Comparison of ENCODE assay signal across 6 cellular contexts in genomic region chr11:65096926-65097325, GRCh38. TPM values are rescaled to one million over a fixed set of nuclear protein-coding genes. Genes with fewer than 3 reads are reported as not detected.
A peak's percentile ranks its signal among the peaks of the same experiment; 100 is the strongest.
DNase-seq lines count a peak whose midpoint lies in the region; ATAC-seq lines count a peak whose summit lies in the region.

No MANE protein-coding gene starts in this region.

- H3K4me3 Mint-ChIP-seq in CD4-positive, CD25-positive, alpha-beta regulatory T cell: peak overlapping the region; percentile 88 to 96 (median 92)
- H3K4me3 Mint-ChIP-seq in activated T-helper 17 cell treated with anti-CD3 and anti-CD28 coated beads, Interleukin-2, amount 50 U/mL, for 72 hours: peak overlapping the region; percentile 84
- peak overlapping the region; percentile 90 for H3K4me3 Mint-ChIP-seq in memory B cell

- H3K4me1 ChIP-seq in CD4-positive, CD25-positive, alpha-beta regulatory T cell (ENCODE audit: control insufficient read depth, insufficient read depth, low read length, poor library complexity, severe bottlenecking): peaks cover 24% of the 10 kb centered on the region

- H3K4me3 ChIP-seq in CD4-positive, CD25-positive, alpha-beta regulatory T cell (ENCODE audit: low read depth, low read length): peak overlapping the region; percentile 82

- peaks cover 11% of the 10 kb centered on the region for H3K36me3 Mint-ChIP-seq in CD4-positive, CD25-positive, alpha-beta regulatory T cell
- H3K36me3 Mint-ChIP-seq in activated T-helper 17 cell treated with anti-CD3 and anti-CD28 coated beads, Interleukin-2, amount 50 U/mL, for 72 hours (ENCODE audit: low read depth): peaks cover 25% of the 10 kb centered on the region
- peaks cover 4% of the 10 kb centered on the region for H3K36me3 Mint-ChIP-seq in memory B cell

- peak overlapping the region in 2 of 3 donors; percentile 93 to 96 for H3K27ac Mint-ChIP-seq in CD4-positive, CD25-positive, alpha-beta regulatory T cell
- peak overlapping the region; percentile 88 for H3K27ac Mint-ChIP-seq in activated T-helper 17 cell treated with anti-CD3 and anti-CD28 coated beads, Interleukin-2, amount 50 U/mL, for 72 hours
- H3K27ac Mint-ChIP-seq in memory B cell: no peak overlapping the region

- H3K27me3 ChIP-seq in CD4-positive, CD25-positive, alpha-beta regulatory T cell (ENCODE audit: control insufficient read depth, insufficient read depth, low read length): no peaks in the 10 kb centered on the region

- DNase-seq in CD4-positive, CD25-positive, alpha-beta regulatory T cell: no peak
- no peak for DNase-seq in memory B cell (ENCODE audit: low spot score in 2 of 2)
- no peak for DNase-seq in activated CD4-positive, CD25-positive, alpha-beta regulatory T cell (lab: John Stamatoyannopoulos, UW)
- DNase-seq in D341Med (ENCODE audit: low spot score): no peak

- H3K4me1 Mint-ChIP-seq in CD4-positive, CD25-positive, alpha-beta regulatory T cell: peaks cover 8 to 30% (median 12%) of the 10 kb centered on the region in 4 donors
- H3K4me1 Mint-ChIP-seq in activated T-helper 17 cell treated with anti-CD3 and anti-CD28 coated beads, Interleukin-2, amount 50 U/mL, for 72 hours: peaks cover 13% of the 10 kb centered on the region
- peaks cover 8% of the 10 kb centered on the region for H3K4me1 Mint-ChIP-seq in memory B cell

- no peaks in the 10 kb centered on the region for H3K9me3 ChIP-seq in CD4-positive, CD25-positive, alpha-beta regulatory T cell (ENCODE audit: control insufficient read depth in 2 of 2, low read length in 2 of 2)

- peaks cover 16% of the 10 kb centered on the region for H3K36me3 ChIP-seq in CD4-positive, CD25-positive, alpha-beta regulatory T cell (ENCODE audit: control insufficient read depth, insufficient read depth, low read length)

- peak overlapping the region; percentile 88 for H3K27ac ChIP-seq in CD4-positive, CD25-positive, alpha-beta regulatory T cell (ENCODE audit: insufficient read depth, low read length, poor library complexity, severe bottlenecking)

- ATAC-seq in CD4-positive, CD25-positive, alpha-beta regulatory T cell (ENCODE audit: low read depth in 2 of 2): no peak
- ATAC-seq in activated T-helper 17 cell treated with anti-CD3 and anti-CD28 coated beads, Interleukin-2, amount 50 U/mL, for 72 hours (replicated peaks): peak; percentile 0
- ATAC-seq in memory B cell (ENCODE audit: low read depth) (no peak), GM21737 (IDR thresholded peaks at IDR 0.05; ENCODE audit: unreplicated experiment) (no peak)

- H3K9me3 Mint-ChIP-seq in CD4-positive, CD25-positive, alpha-beta regulatory T cell: peaks cover 0 to 2% (median 0%) of the 10 kb centered on the region in 7 donors
- H3K9me3 Mint-ChIP-seq in activated T-helper 17 cell treated with anti-CD3 and anti-CD28 coated beads, Interleukin-2, amount 50 U/mL, for 72 hours: no peaks in the 10 kb centered on the region
- H3K9me3 Mint-ChIP-seq in memory B cell: no peaks in the 10 kb centered on the region

- no peaks in the 10 kb centered on the region for H3K27me3 Mint-ChIP-seq in CD4-positive, CD25-positive, alpha-beta regulatory T cell
- no peaks in the 10 kb centered on the region for H3K27me3 Mint-ChIP-seq in activated T-helper 17 cell treated with anti-CD3 and anti-CD28 coated beads, Interleukin-2, amount 50 U/mL, for 72 hours
- no peaks in the 10 kb centered on the region for H3K27me3 Mint-ChIP-seq in memory B cell

RNA-seq across cellular contexts. Expression of gene VPS51, which starts 0.9 kb away (rescaled TPM):
- 234 TPM for total RNA-seq in CD4-positive, CD25-positive, alpha-beta regulatory T cell
- 100 to 1,000 TPM in 1 of 4 donors, 10 to 100 TPM in 3; 84.2 to 109 (median 96.3) TPM for polyA plus RNA-seq in CD4-positive, CD25-positive, alpha-beta regulatory T cell
- total RNA-seq in activated T-helper 17 cell treated with anti-CD3 and anti-CD28 coated beads, Interleukin-2, amount 50 U/mL, for 72 hours: 10 to 100 TPM; 71.8 to 80.6 TPM

RNA-seq across cellular contexts. Expression of gene ZFPL1, which starts 12.9 kb away (rescaled TPM):
- 42.9 TPM for total RNA-seq in CD4-positive, CD25-positive, alpha-beta regulatory T cell
- polyA plus RNA-seq in CD4-positive, CD25-positive, alpha-beta regulatory T cell: 10 to 100 TPM; 27.0 to 33.2 (median 30.2) TPM
- 10 to 100 TPM; 25.2 to 36.3 TPM for total RNA-seq in activated T-helper 17 cell treated with anti-CD3 and anti-CD28 coated beads, Interleukin-2, amount 50 U/mL, for 72 hours

RNA-seq across cellular contexts. Expression of gene CDCA5, which starts 13.1 kb away (rescaled TPM):
- total RNA-seq in CD4-positive, CD25-positive, alpha-beta regulatory T cell: 1.7 TPM
- polyA plus RNA-seq in CD4-positive, CD25-positive, alpha-beta regulatory T cell: 1 to 10 TPM in 3 of 4 donors, under 1 TPM in 1; 0.78 to 3.2 (median 1.6) TPM
- 100 to 1,000 TPM in 1 of 2 donors, 10 to 100 TPM in 1; 99.5 to 127 TPM for total RNA-seq in activated T-helper 17 cell treated with anti-CD3 and anti-CD28 coated beads, Interleukin-2, amount 50 U/mL, for 72 hours

RNA-seq across cellular contexts. Expression of gene TM7SF2, which starts 14.7 kb away (rescaled TPM):
- 20.2 TPM for total RNA-seq in CD4-positive, CD25-positive, alpha-beta regulatory T cell
- 10 to 100 TPM in 2 of 4 donors, 1 to 10 TPM in 2; 8.0 to 11.1 (median 9.4) TPM for polyA plus RNA-seq in CD4-positive, CD25-positive, alpha-beta regulatory T cell
- 10 to 100 TPM; 19.7 to 20.1 TPM for total RNA-seq in activated T-helper 17 cell treated with anti-CD3 and anti-CD28 coated beads, Interleukin-2, amount 50 U/mL, for 72 hours

RNA-seq across cellular contexts. Expression of gene ZNHIT2, which starts 20.6 kb away (rescaled TPM):
- total RNA-seq in CD4-positive, CD25-positive, alpha-beta regulatory T cell: 6.0 TPM
- polyA plus RNA-seq in CD4-positive, CD25-positive, alpha-beta regulatory T cell: 10 to 100 TPM; 20.1 to 29.0 (median 22.7) TPM
- 10 to 100 TPM in 1 of 2 donors, 1 to 10 TPM in 1; 6.3 to 10.0 TPM for total RNA-seq in activated T-helper 17 cell treated with anti-CD3 and anti-CD28 coated beads, Interleukin-2, amount 50 U/mL, for 72 hours

Comparison
In these comparisons a context has a peak if more than half of its experiments do, and no peak if none do; other contexts are left out.
1. RNA of gene CDCA5, which starts 13.1 kb away (total RNA-seq): 99.5 to 127 TPM in activated T-helper 17 cell treated with anti-CD3 and anti-CD28 coated beads, Interleukin-2, amount 50 U/mL, for 72 hours; 1.7 TPM in CD4-positive, CD25-positive, alpha-beta regulatory T cell (single experiment); every median in the first group is over 10 times any median in the second.
2. Peak in every context shown above with its lines, with median percentiles within 50 percentile points of each other: H3K4me3 Mint-ChIP-seq.